In genomic region chr17:41539979-41540701, GRCh38 we compare ENCODE assay signal across 17 cellular contexts. TPM values are rescaled to one million over a fixed set of nuclear protein-coding genes. Genes with fewer than 3 reads are reported as not detected.
DNase-seq lines count a peak whose midpoint lies in the region; ATAC-seq and TF ChIP-seq lines count a peak whose summit lies in the region.
"Had no signal": no experiment of that assay in that cellular context is flagged by ENCODE, and none has a peak within 500 bp of the region (broad histone marks: within the 10 kb centered on the region; RNA-seq: fewer than 3 reads in every experiment).

No MANE protein-coding gene starts in this region.

- H3K27ac Mint-ChIP-seq in nephron, result peak overlapping the region; percentile 2 to 45 (median 11)

- no peaks in the 10 kb centered on the region for H4K20me1 ChIP-seq in osteoblast (ENCODE audit: insufficient read depth, low read length)

- no peak overlapping the region for H3K4me3 ChIP-seq in osteoblast (ENCODE audit: insufficient read depth, low read length)
- H3K4me3 ChIP-seq: left lung, SJCRH30, upper lobe of left lung had no signal

- no peak overlapping the region for H2AFZ ChIP-seq in osteoblast (ENCODE audit: low read length)

- TF ChIP-seq CTCF in nephron (IDR thresholded peaks at IDR 0.05; ENCODE audit: unreplicated experiment in 3 of 3), result no peak
- TF ChIP-seq CTCF in osteoblast (IDR thresholded peaks at IDR 0.05; ENCODE audit: extremely low read depth, low read depth, low read length), result no peak

- ATAC-seq in GM19324 (IDR thresholded peaks at IDR 0.05; ENCODE audit: low FRiP score, unreplicated experiment), result no peak
- ATAC-seq: activated CD4-positive, CD25-positive, alpha-beta regulatory T cell treated with anti-CD3 and anti-CD28 coated beads, Interleukin-2, amount 50 U/mL, for 24 hours; left lung had no signal

- H3K4me3 Mint-ChIP-seq in nephron, result no peak overlapping the region

- H3K79me2 ChIP-seq in osteoblast (ENCODE audit: insufficient read depth, low read length), result no peaks in the 10 kb centered on the region

- peaks cover 32% of the 10 kb centered on the region for H3K4me1 Mint-ChIP-seq in nephron

- no peaks in the 10 kb centered on the region for H3K36me3 ChIP-seq in osteoblast (ENCODE audit: insufficient read depth, low read length)
- H3K36me3 ChIP-seq: left lung, SJCRH30, upper lobe of left lung had no signal

- peaks cover 19% of the 10 kb centered on the region for H3K4me1 ChIP-seq in osteoblast (ENCODE audit: insufficient read depth, low read length)
- H3K4me1 ChIP-seq: left lung had no signal

- no peak overlapping the region for H3K4me2 ChIP-seq in osteoblast (ENCODE audit: insufficient read depth, low read length)

- no peaks in the 10 kb centered on the region for H3K9me3 ChIP-seq in osteoblast (ENCODE audit: low read depth, low read length)
- H3K9me3 ChIP-seq: left lung, SJCRH30, upper lobe of left lung had no signal

- H3K27ac ChIP-seq in osteoblast (ENCODE audit: low read depth, low read length), result no peak overlapping the region
- H3K27ac ChIP-seq: left lung, SJCRH30, upper lobe of left lung had no signal

- peaks cover 16% of the 10 kb centered on the region for H3K27me3 Mint-ChIP-seq in nephron (ENCODE audit: low read depth)

- H3K36me3 Mint-ChIP-seq in nephron (ENCODE audit: low read depth), result no peaks in the 10 kb centered on the region

- H3K9me3 Mint-ChIP-seq in nephron, result no peaks in the 10 kb centered on the region

- no peaks in the 10 kb centered on the region for H3K27me3 ChIP-seq in osteoblast (ENCODE audit: insufficient read depth, low read length)
- H3K27me3 ChIP-seq: SJCRH30, upper lobe of left lung had no signal

- DNase-seq in NCI-H2107 treated with DMSO at 0.1 percent for 48 hours (lab: John Stamatoyannopoulos, UW; ENCODE audit: unreplicated experiment), result peak; percentile 51
- DNase-seq in NCI-H2107 (lab: John Stamatoyannopoulos, UW), result no peak
- DNase-seq in NCI-H2171 (lab: John Stamatoyannopoulos, UW), result peak; percentile 62
- DNase-seq in osteoblast (ENCODE audit: insufficient read length, low spot score, missing footprints), result no peak
- DNase-seq: activated T-cell treated with anti-CD3 and anti-CD28 coated beads, Interleukin-2, amount 50 U/mL, for 48 hours; effector CD4-positive, alpha-beta T cell; EL; KG1; left lung; NCI-H510A treated with DMSO at 0.1 percent for 48 hours; SJCRH30; upper lobe of left lung had no signal

RNA-seq across cellular contexts. Expression of gene KRT19, which starts 12.0 kb away (rescaled TPM):
- 68.8 and 69.0 TPM in 2 replicates for total RNA-seq in osteoblast
- total RNA-seq: SJCRH30 had no signal

RNA-seq across cellular contexts. Expression of gene KRT15, which starts 21.4 kb away (rescaled TPM):
- total RNA-seq in osteoblast, result 0.59 and 0.72 TPM in 2 replicates

RNA-seq across cellular contexts. Expression of gene KRT9, which starts 31.7 kb away (rescaled TPM):
- not detected in 2 replicates for total RNA-seq in osteoblast
- total RNA-seq: glomerular endothelial cell, left lung, SJCRH30, upper lobe of left lung had no signal

RNA-seq across cellular contexts. Expression of gene KRT13, which starts 34.7 kb away (rescaled TPM):
- total RNA-seq in osteoblast, result not detected in 2 replicates
- total RNA-seq: astrocyte, glomerular endothelial cell had no signal

RNA-seq across cellular contexts. Expression of gene KRT14, which starts 46.6 kb away (rescaled TPM):
- total RNA-seq in osteoblast, result 12.3 and 23.0 TPM in 2 replicates
- total RNA-seq: glomerular endothelial cell, SJCRH30, upper lobe of left lung had no signal

Comparison
In these comparisons a context has a peak if more than half of its experiments do, and no peak if none do; other contexts are left out.
1. DNase-seq: peak in NCI-H2107 treated with DMSO at 0.1 percent for 48 hours (single experiment) and NCI-H2171 (single experiment); none in NCI-H2107 (single experiment) and osteoblast (single experiment).